ENCODE assay signal across 14 cellular contexts in the genomic region with DNA sequence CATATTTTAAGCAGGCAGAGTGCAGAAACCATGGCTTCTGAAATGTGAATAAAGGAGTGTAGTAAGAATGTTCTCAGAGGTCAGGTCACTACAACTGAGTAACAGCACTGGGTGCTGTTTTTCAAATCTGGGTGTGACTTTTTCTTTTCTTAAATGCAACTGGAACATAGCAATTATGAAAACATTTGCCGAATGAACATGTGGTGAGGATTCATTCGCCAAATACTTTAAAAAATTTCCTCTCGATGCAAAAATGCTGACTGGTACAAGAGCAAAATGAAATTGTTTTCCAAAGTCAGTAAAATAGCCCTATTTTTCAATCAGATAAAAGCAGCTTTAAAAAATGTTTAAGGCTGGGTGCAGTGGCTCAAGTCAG. TPM values are rescaled to one million over a fixed set of nuclear protein-coding genes. Genes with fewer than 3 reads are reported as not detected.
DNase-seq lines count a peak whose midpoint lies in the region; ATAC-seq and TF ChIP-seq lines count a peak whose summit lies in the region.
"Had no signal": no experiment of that assay in that cellular context is flagged by ENCODE, and none has a peak within 500 bp of the region (broad histone marks: within the 10 kb centered on the region; RNA-seq: fewer than 3 reads in every experiment).

No MANE protein-coding gene starts in this region.

- no peaks in the 10 kb centered on the region for H3K9me3 ChIP-seq in lower lobe of right lung
- H3K9me3 ChIP-seq in tibial nerve = no peaks in the 10 kb centered on the region
- H3K9me3 ChIP-seq: testis had no signal

- H3K4me1 ChIP-seq in lower lobe of right lung (peaks cover 60% of the 10 kb centered on the region), tibial nerve (peaks cover 0 to 49% (median 32%) of the 10 kb centered on the region in 4 donors)

- H3K4me3 ChIP-seq in brain microvascular endothelial cell (ENCODE audit: low read depth, low read length) = no peak overlapping the region
- no peak overlapping the region for H3K4me3 ChIP-seq in lower lobe of right lung
- H3K4me3 ChIP-seq in tibial nerve = no peak overlapping the region
- H3K4me3 ChIP-seq: testis had no signal

- peaks cover 39% of the 10 kb centered on the region for H3K36me3 ChIP-seq in brain microvascular endothelial cell (replicated peaks)
- H3K36me3 ChIP-seq in lower lobe of right lung = peaks cover 79% of the 10 kb centered on the region
- peaks cover 6 to 52% (median 10%) of the 10 kb centered on the region in 3 donors for H3K36me3 ChIP-seq in tibial nerve

- H3K27ac ChIP-seq in brain microvascular endothelial cell (peak overlapping the region; percentile 32), lower lobe of right lung (peak overlapping the region; percentile 79), tibial nerve (peak overlapping the region; percentile 32 to 94 (median 72))

- TF ChIP-seq EP300 in tibial nerve (IDR thresholded peaks at IDR 0.05) = peak in 1 of 2 donors; percentile 35

- DNase-seq in GM04503 (ENCODE audit: low read depth) (peak; percentile 39), brain microvascular endothelial cell (no peak), lower lobe of right lung (no peak), tibial nerve (ENCODE audit: low spot score in 2 of 2) (no peak)
- DNase-seq: activated B cell treated with CpG ODN at 0.5 μM for 24 hours; GDM1; KBM-7; NCI-H1436; OCI-M1; stimulated activated CD4-positive, alpha-beta T cell treated with anti-CD3 and anti-CD28 coated beads, Interleukin-15, amount 100 ng/mL, for 24 hours; testis had no signal

- ATAC-seq in lower lobe of right lung (no peak), HG02759 (IDR thresholded peaks at IDR 0.05; ENCODE audit: unreplicated experiment) (no peak), GM21526 (IDR thresholded peaks at IDR 0.05; ENCODE audit: low FRiP score, unreplicated experiment) (no peak)
- ATAC-seq in activated CD4-positive, CD25-positive, alpha-beta regulatory T cell treated with anti-CD3 and anti-CD28 coated beads, Interleukin-2, amount 50 U/mL, for 24 hours = no peak

- TF ChIP-seq CTCF in brain microvascular endothelial cell (IDR thresholded peaks at IDR 0.05; ENCODE audit: low read depth, low read length, missing control alignments) (no peak), lower lobe of right lung (IDR thresholded peaks at IDR 0.05) (no peak), tibial nerve (IDR thresholded peaks at IDR 0.05) (no peak)

- H3K27me3 ChIP-seq in brain microvascular endothelial cell (replicated peaks) = no peaks in the 10 kb centered on the region
- no peaks in the 10 kb centered on the region for H3K27me3 ChIP-seq in lower lobe of right lung (ENCODE audit: low read depth)
- no peaks in the 10 kb centered on the region for H3K27me3 ChIP-seq in tibial nerve
- H3K27me3 ChIP-seq: testis had no signal

- TF ChIP-seq POLR2A in tibial nerve (IDR thresholded peaks at IDR 0.05) = no peak

- in situ Hi-C loops in brain microvascular endothelial cell (cut with HindIII; ENCODE audit: low pct_ligation_motif_present, low sequenced_read_pairs) = no loop called here

- intact Hi-C loops in lower lobe of right lung (cut with DNase I) = no loop called here

- WGBS in tibial nerve, 2 donors = 24 to 30% methylated on average over 3 of the region's 3 CpGs

RNA-seq across cellular contexts. Expression of a gene that starts 18.6 kb away (rescaled TPM):
- total RNA-seq in lower lobe of right lung (77.9 TPM), tibial nerve (10 to 100 TPM; 58.1 to 75.6 (median 62.6) TPM)

RNA-seq across cellular contexts. Expression of a gene that starts 34.9 kb away (rescaled TPM):
- total RNA-seq in lower lobe of right lung = 31.1 TPM
- 10 to 100 TPM in 1 of 4 donors, 1 to 10 TPM in 3; 6.9 to 13.8 (median 8.1) TPM for total RNA-seq in tibial nerve
